Comparison of ENCODE assay signal across 8 cellular contexts in the genomic region with DNA sequence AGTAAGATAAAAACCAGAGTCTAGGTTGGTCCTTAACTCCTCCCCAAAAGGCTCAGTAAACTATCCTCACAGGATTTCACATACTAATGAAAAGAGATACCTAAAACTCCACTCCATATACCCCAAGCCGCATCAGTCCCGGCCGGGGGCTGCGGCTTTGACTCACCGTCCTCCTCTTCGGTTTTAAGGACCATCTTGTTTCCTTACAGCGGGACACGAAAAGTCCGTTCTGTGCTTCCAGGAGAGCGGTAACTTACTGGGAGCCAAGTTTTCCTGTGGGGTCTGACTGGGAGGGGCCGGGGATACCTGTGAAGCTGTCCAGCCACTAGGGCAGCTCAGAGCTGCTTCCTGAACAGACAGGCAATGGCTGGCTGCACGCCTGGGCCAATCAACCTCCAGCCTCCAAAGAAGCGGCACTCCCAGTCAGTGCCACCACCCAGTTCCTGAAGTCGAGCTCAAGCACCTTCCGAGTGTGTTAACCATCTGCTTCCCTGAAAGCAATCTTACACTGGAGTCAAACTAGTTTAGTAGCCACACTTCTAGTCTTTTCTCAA. TPM values are rescaled to one million over a fixed set of nuclear protein-coding genes. Genes with fewer than 3 reads are reported as not detected.
DNase-seq lines count a peak whose midpoint lies in the region; ATAC-seq and TF ChIP-seq lines count a peak whose summit lies in the region.

No MANE protein-coding gene starts in this region.

- peak; percentile 85 to 89 for DNase-seq in PC-9
- peak; percentile 39 for DNase-seq in activated gamma-delta T cell treated with anti-CD3 and anti-CD28 coated beads, Interleukin-2, amount 50 U/mL, for 16 hours (ENCODE audit: low read depth)
- peak; percentile 84 for DNase-seq in left cardiac atrium
- DNase-seq in EL, result no peak

- H3K4me3 ChIP-seq in PC-9, result peak overlapping the region; percentile 80
- peak overlapping the region; percentile 40 to 59 (median 50) for H3K4me3 ChIP-seq in skin epidermis

- H3K9me3 ChIP-seq in PC-9 (ENCODE audit: insufficient read depth, low read depth), result no peaks in the 10 kb centered on the region

- H3K9me2 ChIP-seq in PC-9 (ENCODE audit: insufficient read depth), result no peaks in the 10 kb centered on the region

- CTCF ChIA-PET in PC-9 (lab: Charles Lee), result no interaction called here

- peak overlapping the region; percentile 91 for H3K4me2 ChIP-seq in PC-9

- H3K4me1 ChIP-seq in PC-9 (replicated peaks; ENCODE audit: insufficient read depth), result peaks cover 28% of the 10 kb centered on the region

- intact Hi-C loops in PC-9 (cut with micrococcal nuclease; ENCODE audit: unreplicated experiment), result no loop called here
- intact Hi-C loops in left cardiac atrium (cut with DNase I), result no loop called here

- POLR2A ChIA-PET in PC-9 (lab: Charles Lee; ENCODE audit: unreplicated experiment), result interaction anchor here (0.5 to 0.7 kb wide), 7 partner anchors 50 to 1908 kb away, joined by 3 to 9 read pairs (median 5); no protein-coding TSS in a partner anchor

- no peaks in the 10 kb centered on the region for H3K27me3 ChIP-seq in PC-9 (ENCODE audit: insufficient read depth, low read depth)

- ATAC-seq in GM18861 (IDR thresholded peaks at IDR 0.05; ENCODE audit: unreplicated experiment) (peak; percentile 42), HG03432 (IDR thresholded peaks at IDR 0.05; ENCODE audit: unreplicated experiment) (peak; percentile 46), left cardiac atrium (peak; percentile 87 to 92)

- H3F3A ChIP-seq in PC-9 (ENCODE audit: insufficient read depth, low read depth), result peaks cover 18% of the 10 kb centered on the region

- H3K27ac ChIP-seq in 22Rv1 (peak overlapping the region; percentile 80), PC-9 (peak overlapping the region; percentile 87), skin epidermis (peak overlapping the region in 20 of 21 experiments; percentile 16 to 91 (median 82))

- peaks cover 12% of the 10 kb centered on the region; the same call in 1 of the 2 replicates for H4K20me1 ChIP-seq in PC-9 (ENCODE audit: insufficient read depth)

- no TSS peak for BruUV-seq in PC-9 (replicated peaks; lab: Mats Ljungman, UMichigan)

- H3K79me2 ChIP-seq in PC-9 (ENCODE audit: low read depth), result peaks cover 48% of the 10 kb centered on the region

- peak overlapping the region; percentile 83 for H2AFZ ChIP-seq in PC-9

- TF ChIP-seq CTCF in 22Rv1 (IDR thresholded peaks at IDR 0.05) (peak; percentile 19), PC-9 (conservative IDR thresholded peaks at IDR 0.05) (no peak)

- H3K36me3 ChIP-seq in PC-9 (ENCODE audit: low read depth), result no peaks in the 10 kb centered on the region

RNA-seq across cellular contexts. Expression of gene CYTH1, which starts 45.5 kb away (rescaled TPM):
- 40.3 and 41.0 TPM in 2 replicates for total RNA-seq in PC-9 (2021)
- total RNA-seq in left cardiac atrium, result 10 to 100 TPM; 33.9 to 45.3 TPM
